8 cellular contexts compared by ENCODE assay signal in the genomic region with DNA sequence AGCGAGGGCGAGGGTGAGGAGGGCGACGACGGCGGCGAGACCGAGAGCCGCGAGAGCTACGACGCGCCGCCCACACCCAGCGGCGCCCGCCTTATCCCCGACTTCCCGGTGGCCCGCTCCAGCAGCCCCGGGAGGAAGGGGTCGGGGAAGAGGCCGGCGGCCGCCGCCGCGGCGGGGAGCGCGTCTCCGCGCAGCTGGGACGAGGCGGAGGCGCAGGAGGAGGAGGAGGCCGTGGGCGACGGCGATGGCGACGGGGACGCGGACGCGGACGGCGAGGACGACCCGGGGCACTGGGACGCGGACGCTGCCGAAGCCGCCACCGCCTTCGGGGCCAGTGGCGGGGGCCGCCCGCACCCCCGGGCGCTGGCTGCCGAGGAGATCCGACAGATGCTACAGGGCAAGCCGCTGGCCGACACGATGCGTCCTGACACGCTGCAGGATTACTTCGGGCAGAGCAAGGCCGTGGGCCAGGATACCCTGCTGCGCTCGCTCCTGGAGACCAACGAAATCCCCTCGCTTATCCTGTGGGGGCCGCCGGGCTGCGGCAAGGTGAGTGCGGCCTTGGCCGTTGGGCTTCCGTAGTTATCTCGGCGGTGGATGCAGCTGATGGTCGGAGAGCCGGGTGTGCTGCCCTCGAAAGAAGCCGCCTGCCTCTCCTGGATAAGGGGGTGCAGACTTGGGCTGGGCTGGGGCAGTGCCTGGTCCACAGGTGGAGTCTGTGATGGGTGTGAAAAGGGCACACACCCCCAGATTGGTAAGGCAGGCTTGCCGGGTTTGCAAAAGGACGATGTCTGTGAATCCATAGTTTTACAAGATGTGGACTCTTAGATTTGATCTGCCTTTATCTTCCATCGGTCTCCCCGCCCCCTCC. TPM values are rescaled to one million over a fixed set of nuclear protein-coding genes. Genes with fewer than 3 reads are reported as not detected.
A peak's percentile ranks its signal among the peaks of the same experiment; 100 is the strongest.
DNase-seq lines count a peak whose midpoint lies in the region; ATAC-seq and TF ChIP-seq lines count a peak whose summit lies in the region.

No MANE protein-coding gene starts in this region.

- no peaks in the 10 kb centered on the region for H3K9me3 ChIP-seq in CD8-positive, alpha-beta T cell (ENCODE audit: low read length)
- H3K9me3 ChIP-seq in left lung = no peaks in the 10 kb centered on the region

- no peak for ATAC-seq in CD8-positive, alpha-beta T cell
- ATAC-seq in GM19351 (IDR thresholded peaks at IDR 0.05; ENCODE audit: unreplicated experiment) = peak; percentile 9
- peak; percentile 5 for ATAC-seq in HG03442 (IDR thresholded peaks at IDR 0.05; ENCODE audit: unreplicated experiment)
- ATAC-seq in left lung = peak; percentile 9

- no peaks in the 10 kb centered on the region for H3K27me3 Mint-ChIP-seq in CD8-positive, alpha-beta T cell (ENCODE audit: low read depth)
- no peaks in the 10 kb centered on the region for H3K27me3 Mint-ChIP-seq in T-helper 1 cell treated with Interleukin-12 subunit alpha and Interleukin-12 subunit beta and Interleukin-4 antibody, amounts not matched to agents 30 μg/mL and 1 μg/mL, for 36 hours (ENCODE audit: low read depth)

- peak overlapping the region; percentile 72 for H3K27ac ChIP-seq in CD8-positive, alpha-beta T cell (ENCODE audit: low read depth, low read length)
- peak overlapping the region; percentile 96 to 97 for H3K27ac ChIP-seq in left lung

- H3K4me1 Mint-ChIP-seq in CD8-positive, alpha-beta T cell (ENCODE audit: low read depth) = peaks cover 48% of the 10 kb centered on the region
- peaks cover 36% of the 10 kb centered on the region for H3K4me1 Mint-ChIP-seq in T-helper 1 cell treated with Interleukin-12 subunit alpha and Interleukin-12 subunit beta and Interleukin-4 antibody, amounts not matched to agents 30 μg/mL and 1 μg/mL, for 36 hours (ENCODE audit: low read depth)

- peak overlapping the region; percentile 88 for H3K27ac Mint-ChIP-seq in CD8-positive, alpha-beta T cell
- H3K27ac Mint-ChIP-seq in T-helper 1 cell treated with Interleukin-12 subunit alpha and Interleukin-12 subunit beta and Interleukin-4 antibody, amounts not matched to agents 30 μg/mL and 1 μg/mL, for 36 hours = peak overlapping the region; percentile 87

- DNase-seq in CD8-positive, alpha-beta T cell = peak in 6 of 7 experiments; percentile 8 to 60 (median 37)
- DNase-seq in cerebellum (ENCODE audit: low spot score) = peak; percentile 36
- peak; percentile 56 to 91 for DNase-seq in left lung
- DNase-seq in stimulated activated CD8-positive, alpha-beta memory T cell treated with anti-CD3 and anti-CD28 coated beads, Interleukin-15, amount 100 ng/mL, for 24 hours (ENCODE audit: low read depth) = peak; percentile 10
- DNase-seq in NCI-H1092 (lab: John Stamatoyannopoulos, UW) = no peak

- no peak for TF ChIP-seq CTCF in CD8-positive, alpha-beta T cell (IDR thresholded peaks at IDR 0.05)
- TF ChIP-seq CTCF in left lung (IDR thresholded peaks at IDR 0.05) = no peak

- H3K4me3 ChIP-seq in CD8-positive, alpha-beta T cell (ENCODE audit: low read depth, low read length) = peak overlapping the region; percentile 72
- peak overlapping the region; percentile 76 to 89 for H3K4me3 ChIP-seq in left lung

- peaks cover 29% of the 10 kb centered on the region for H3K36me3 Mint-ChIP-seq in CD8-positive, alpha-beta T cell
- peaks cover 20% of the 10 kb centered on the region for H3K36me3 Mint-ChIP-seq in T-helper 1 cell treated with Interleukin-12 subunit alpha and Interleukin-12 subunit beta and Interleukin-4 antibody, amounts not matched to agents 30 μg/mL and 1 μg/mL, for 36 hours (ENCODE audit: low read depth)

- H3K4me1 ChIP-seq in CD8-positive, alpha-beta T cell (ENCODE audit: insufficient read depth, low read length) = peaks cover 46% of the 10 kb centered on the region
- H3K4me1 ChIP-seq in left lung = peaks cover 14 to 55% of the 10 kb centered on the region in 2 donors

- POLR2A ChIA-PET in CD8-positive, alpha-beta T cell (lab: Charles Lee) = interaction anchor here (0.6 to 3.1 kb wide), 21 partner anchors 8 to 493 kb away, joined by 3 to 19 read pairs (median 3); partner anchors contain the start of genes MYLK4, NQO2, RIPK1 and SERPINB1

- no peaks in the 10 kb centered on the region for H3K9me3 Mint-ChIP-seq in CD8-positive, alpha-beta T cell
- H3K9me3 Mint-ChIP-seq in T-helper 1 cell treated with Interleukin-12 subunit alpha and Interleukin-12 subunit beta and Interleukin-4 antibody, amounts not matched to agents 30 μg/mL and 1 μg/mL, for 36 hours = no peaks in the 10 kb centered on the region

- intact Hi-C loops in CD8-positive, alpha-beta T cell (cut with DNase I, micrococcal nuclease) = loop anchor here (1.0 to 10.0 kb wide), 16 partner anchors 75 to 1370 kb away; partner anchors contain the start of genes BPHL (in 2 of the 2), PSMG4 (in 2 of the 2), RIPK1 (in 2 of the 2) and SERPINB1 (in 2 of the 2)
- intact Hi-C loops in left lung (cut with DNase I) = no loop called here

- no peaks in the 10 kb centered on the region for H3K27me3 ChIP-seq in CD8-positive, alpha-beta T cell (ENCODE audit: insufficient read depth, low read length)
- H3K27me3 ChIP-seq in left lung = no peaks in the 10 kb centered on the region

- CTCF ChIA-PET in CD8-positive, alpha-beta T cell (lab: Charles Lee) = interaction anchor here (0.7 to 5.0 kb wide), 11 partner anchors 9 to 520 kb away, joined by 3 to 24 read pairs (median 3); partner anchors contain the start of gene MYLK4

- peak overlapping the region; percentile 92 for H3K4me3 Mint-ChIP-seq in CD8-positive, alpha-beta T cell
- peak overlapping the region; percentile 90 for H3K4me3 Mint-ChIP-seq in T-helper 1 cell treated with Interleukin-12 subunit alpha and Interleukin-12 subunit beta and Interleukin-4 antibody, amounts not matched to agents 30 μg/mL and 1 μg/mL, for 36 hours

- peaks cover 7% of the 10 kb centered on the region for H3K36me3 ChIP-seq in CD8-positive, alpha-beta T cell (ENCODE audit: insufficient read depth, low read length)
- H3K36me3 ChIP-seq in left lung = peaks cover 0 to 6% of the 10 kb centered on the region in 2 donors

RNA-seq across cellular contexts. Expression of gene WRNIP1, which starts 0.9 kb away (rescaled TPM):
- 10 to 100 TPM; 21.3 to 23.0 TPM for total RNA-seq in CD8-positive, alpha-beta T cell
- total RNA-seq in cerebellum (32.3 TPM), left lung (10 to 100 TPM; 34.9 to 37.4 TPM)

RNA-seq across cellular contexts. Expression of gene MYLK4, which starts 15.4 kb away (rescaled TPM):
- under 1 TPM; 0.61 to 0.71 TPM for total RNA-seq in CD8-positive, alpha-beta T cell
- total RNA-seq in cerebellum = 0.45 TPM
- total RNA-seq in left lung = 1 to 10 TPM in 1 of 2 donors, under 1 TPM in 1; 0.52 to 1.2 TPM

Comparison
In these comparisons a context has a peak if more than half of its experiments do, and no peak if none do; other contexts are left out.
1. intact Hi-C loops: an anchor here in CD8-positive, alpha-beta T cell (1.0 to 10.0 kb wide); none called in left lung.